Comparison of ENCODE assay signal across 8 cellular contexts in genomic region chr16:58026705-58027340, GRCh38. TPM values are rescaled to one million over a fixed set of nuclear protein-coding genes. Genes with fewer than 3 reads are reported as not detected.
A peak's percentile ranks its signal among the peaks of the same experiment; 100 is the strongest.
DNase-seq lines count a peak whose midpoint lies in the region; ATAC-seq and TF ChIP-seq lines count a peak whose summit lies in the region.

No MANE protein-coding gene starts in this region.

- H3K9me3 Mint-ChIP-seq in GM23338 = no peaks in the 10 kb centered on the region
- H3K9me3 Mint-ChIP-seq in activated CD4-positive, alpha-beta memory T cell treated with anti-CD3 and anti-CD28 coated beads for 36 hours = no peaks in the 10 kb centered on the region

- intact Hi-C loops in activated CD4-positive, alpha-beta memory T cell treated with anti-CD3 and anti-CD28 coated beads for 36 hours (cut with micrococcal nuclease) = loop anchor here (10.0 kb wide), 3 partner anchors 168 to 458 kb away; partner anchors contain the start of gene CSNK2A2
- intact Hi-C loops in left ventricle myocardium inferior (cut with micrococcal nuclease) (no loop called here), sigmoid colon (cut with DNase I) (loop anchor here (2.0 to 10.0 kb wide), 3 partner anchors 102 to 368 kb away; partner anchors contain the start of genes CFAP20, CSNK2A2 and GINS3)

- no peak for TF ChIP-seq CTCF in GM23338 (conservative IDR thresholded peaks at IDR 0.05; ENCODE audit: low read depth in 2 of 2)
- TF ChIP-seq CTCF in left ventricle myocardium inferior (IDR thresholded peaks at IDR 0.05; ENCODE audit: borderline replicate concordance) = no peak
- no peak for TF ChIP-seq CTCF in sigmoid colon (IDR thresholded peaks at IDR 0.05)

- H3K9me3 ChIP-seq in left ventricle myocardium inferior (replicated peaks) (no peaks in the 10 kb centered on the region), sigmoid colon (no peaks in the 10 kb centered on the region)

- CTCF ChIA-PET in activated CD4-positive, alpha-beta memory T cell treated with anti-CD3 and anti-CD28 coated beads for 36 hours (lab: Charles Lee) = interaction anchor here (0.6 to 1.7 kb wide), 2 partner anchors 99 to 165 kb away, joined by 5 read pairs; no protein-coding TSS in a partner anchor

- peaks cover 9% of the 10 kb centered on the region; the same call in 2 of the 3 replicates for H3K36me3 Mint-ChIP-seq in GM23338 (ENCODE audit: low read depth)
- H3K36me3 Mint-ChIP-seq in activated CD4-positive, alpha-beta memory T cell treated with anti-CD3 and anti-CD28 coated beads for 36 hours = no peaks in the 10 kb centered on the region

- no peaks in the 10 kb centered on the region; the same call in 1 of the 2 replicates for H3K36me3 ChIP-seq in GM23338 (ENCODE audit: insufficient read depth)
- H3K36me3 ChIP-seq in left ventricle myocardium inferior = no peaks in the 10 kb centered on the region
- no peaks in the 10 kb centered on the region for H3K36me3 ChIP-seq in sigmoid colon

- TF ChIP-seq EP300 in sigmoid colon (IDR thresholded peaks at IDR 0.05) = no peak

- POLR2A ChIA-PET in activated CD4-positive, alpha-beta memory T cell treated with anti-CD3 and anti-CD28 coated beads for 36 hours (lab: Charles Lee) = no interaction called here

- H3K27me3 ChIP-seq in GM23338 (ENCODE audit: insufficient read depth) (peaks cover 5% of the 10 kb centered on the region; the same call in 1 of the 2 replicates), left ventricle myocardium inferior (ENCODE audit: low read depth) (no peaks in the 10 kb centered on the region), sigmoid colon (no peaks in the 10 kb centered on the region)

- H3K27me3 Mint-ChIP-seq in GM23338 (ENCODE audit: insufficient read depth, low read depth, poor library complexity) = peaks cover 14% of the 10 kb centered on the region
- no peaks in the 10 kb centered on the region for H3K27me3 Mint-ChIP-seq in activated CD4-positive, alpha-beta memory T cell treated with anti-CD3 and anti-CD28 coated beads for 36 hours

- H2AFZ ChIP-seq in GM23338 = no peak overlapping the region

- peaks cover 7% of the 10 kb centered on the region; the same call in 1 of the 2 replicates for H3F3A ChIP-seq in GM23338 (replicated peaks; ENCODE audit: low read depth)

- peak overlapping the region; percentile 79; the same call in 1 of the 2 replicates for H3K27ac ChIP-seq in GM23338 (ENCODE audit: low read depth)
- H3K27ac ChIP-seq in left ventricle myocardium inferior (replicated peaks) = peak overlapping the region; percentile 96
- peak overlapping the region; percentile 86 to 91 (median 89) for H3K27ac ChIP-seq in sigmoid colon

- peak overlapping the region; percentile 96 for H3K4me3 ChIP-seq in GM23338
- peak overlapping the region; percentile 84 for H3K4me3 ChIP-seq in left ventricle myocardium inferior
- H3K4me3 ChIP-seq in sigmoid colon = peak overlapping the region; percentile 51 to 89 (median 70)

- peaks cover 56% of the 10 kb centered on the region for H3K4me1 Mint-ChIP-seq in GM23338
- H3K4me1 Mint-ChIP-seq in activated CD4-positive, alpha-beta memory T cell treated with anti-CD3 and anti-CD28 coated beads for 36 hours (ENCODE audit: low read depth) = peaks cover 7% of the 10 kb centered on the region

- peaks cover 2% of the 10 kb centered on the region; the same call in 1 of the 2 replicates for H4K20me1 ChIP-seq in GM23338 (replicated peaks; ENCODE audit: insufficient read depth)

- peak overlapping the region; percentile 94 for H3K4me2 ChIP-seq in GM23338

- ATAC-seq in GM23338 (peak; percentile 3), HG02840 (IDR thresholded peaks at IDR 0.05; ENCODE audit: low FRiP score, unreplicated experiment) (no peak)

- no peak overlapping the region for H3K27ac Mint-ChIP-seq in GM23338
- no peak overlapping the region for H3K27ac Mint-ChIP-seq in activated CD4-positive, alpha-beta memory T cell treated with anti-CD3 and anti-CD28 coated beads for 36 hours

- H3K9me2 ChIP-seq in GM23338 (ENCODE audit: insufficient read depth) = no peaks in the 10 kb centered on the region

- H3K4me3 Mint-ChIP-seq in GM23338 = peak overlapping the region; percentile 76
- H3K4me3 Mint-ChIP-seq in activated CD4-positive, alpha-beta memory T cell treated with anti-CD3 and anti-CD28 coated beads for 36 hours = peak overlapping the region; percentile 39

- peaks cover 45% of the 10 kb centered on the region for H3K4me1 ChIP-seq in GM23338 (ENCODE audit: insufficient read depth)
- peaks cover 100% of the 10 kb centered on the region for H3K4me1 ChIP-seq in left ventricle myocardium inferior
- H3K4me1 ChIP-seq in sigmoid colon = peaks cover 1 to 66% (median 58%) of the 10 kb centered on the region in 4 donors

- DNase-seq in GM23338 (ENCODE audit: low spot score) (peak; percentile 52), left ventricle myocardium inferior (peak; percentile 27), sigmoid colon (no peak), middle frontal gyrus (ENCODE audit: extremely low spot score, low spot score) (no peak), amniotic stem cell (lab: John Stamatoyannopoulos, UW) (no peak), T1000 (lab: John Stamatoyannopoulos, UW) (no peak)
- DNase-seq in activated CD4-positive, alpha-beta memory T cell treated with anti-CD3 and anti-CD28 coated beads for 36 hours = peak; percentile 15

- peaks cover 39% of the 10 kb centered on the region for H3K79me2 ChIP-seq in GM23338 (replicated peaks; ENCODE audit: insufficient read depth)

- 1 to 3% methylated on average over 57 of the region's 57 CpGs for WGBS in sigmoid colon, 2 donors

- TF ChIP-seq POLR2A in sigmoid colon (IDR thresholded peaks at IDR 0.05) = no peak

TF ChIP-seq in GM23338, 12 proteins besides CTCF, POLR2A, EP300 and RAD21 (continues in another document):
- TF ChIP-seq ETS1 (IDR thresholded peaks at IDR 0.05) = no peak
- no peak for TF ChIP-seq CREB1 (CRISPR knock-in tag; IDR thresholded peaks at IDR 0.05; ENCODE audit: low read depth)
- TF ChIP-seq JUNB (IDR thresholded peaks at IDR 0.05; ENCODE audit: unreplicated experiment) = peak; percentile 18
- no peak for TF ChIP-seq REST (IDR thresholded peaks at IDR 0.05; ENCODE audit: unreplicated experiment)

RNA-seq across cellular contexts. Expression of gene MMP15, which starts 1.3 kb away (rescaled TPM):
- total RNA-seq in GM23338 (2014; rRNA removed; shearing (Covaris generic)) = 72.4 and 79.1 TPM in 2 replicates
- polyA plus RNA-seq in GM23338 (2016; fragmentation: Nextera tagmentation; extraction: Ambion mirVana) (10.9 and 11.5 TPM in 2 replicates), sigmoid colon (10 to 100 TPM; 10.8 to 54.0 (median 13.4) TPM)
- total RNA-seq in activated CD4-positive, alpha-beta memory T cell treated with anti-CD3 and anti-CD28 coated beads for 36 hours = under 1 TPM; 0.46 to 0.71 TPM
- total RNA-seq in left ventricle myocardium inferior (64.1 TPM), sigmoid colon (10 to 100 TPM in 1 of 4 donors, 1 to 10 TPM in 3; 2.3 to 10.5 (median 5.1) TPM)

RNA-seq across cellular contexts. Expression of gene USB1, which starts 25.6 kb away (rescaled TPM):
- total RNA-seq in GM23338 (2014; rRNA removed; shearing (Covaris generic)) = 102 and 118 TPM in 2 replicates
- polyA plus RNA-seq in GM23338 (2016; fragmentation: Nextera tagmentation; extraction: Ambion mirVana) (67.1 and 79.6 TPM in 2 replicates), sigmoid colon (10 to 100 TPM; 31.1 to 39.1 (median 36.6) TPM)
- 10 to 100 TPM; 42.2 to 46.0 TPM for total RNA-seq in activated CD4-positive, alpha-beta memory T cell treated with anti-CD3 and anti-CD28 coated beads for 36 hours
- total RNA-seq in left ventricle myocardium inferior (35.2 TPM), sigmoid colon (10 to 100 TPM; 19.9 to 44.9 (median 34.9) TPM)

RNA-seq across cellular contexts. Expression of gene ZNF319, which starts 26.4 kb away (rescaled TPM):
- total RNA-seq in GM23338 (2014; rRNA removed; shearing (Covaris generic)) = 4.3 and 10.0 TPM in 2 replicates
- polyA plus RNA-seq in GM23338 (2016; fragmentation: Nextera tagmentation; extraction: Ambion mirVana) = 1.4 and 1.7 TPM in 2 replicates
- total RNA-seq in activated CD4-positive, alpha-beta memory T cell treated with anti-CD3 and anti-CD28 coated beads for 36 hours = 1 to 10 TPM; 6.5 to 8.1 TPM
- total RNA-seq in left ventricle myocardium inferior = 10.0 TPM
- 1 to 10 TPM; 4.1 to 5.7 (median 4.9) TPM for total RNA-seq in sigmoid colon
- 1 to 10 TPM; 1.2 to 5.7 (median 1.2) TPM for polyA plus RNA-seq in sigmoid colon

RNA-seq across cellular contexts. Expression of gene CNGB1, which starts 55.9 kb away (rescaled TPM):
- not detected in 2 replicates for total RNA-seq in GM23338 (2014; rRNA removed; shearing (Covaris generic))
- polyA plus RNA-seq in GM23338 (2016; fragmentation: Nextera tagmentation; extraction: Ambion mirVana) (not detected in 2 replicates), sigmoid colon (under 1 TPM in 1 of 3 donors, not detected in 2; 0.70 TPM)
- total RNA-seq in activated CD4-positive, alpha-beta memory T cell treated with anti-CD3 and anti-CD28 coated beads for 36 hours = not detected
- total RNA-seq in left ventricle myocardium inferior (not detected), sigmoid colon (10 to 100 TPM in 1 of 4 donors, 1 to 10 TPM in 1, under 1 TPM in 1, not detected in 1; 0.71 to 13.0 (median 2.0) TPM)

Comparison
In these comparisons a context has a peak if more than half of its experiments do, and no peak if none do; other contexts are left out.
1. DNase-seq: peak in GM23338 (single experiment), activated CD4-positive, alpha-beta memory T cell treated with anti-CD3 and anti-CD28 coated beads for 36 hours (single experiment) and left ventricle myocardium inferior (single experiment); none in sigmoid colon (single experiment), middle frontal gyrus (single experiment), amniotic stem cell (single experiment) and T1000 (single experiment).
2. Peak in every context shown above with its lines, with median percentiles within 50 percentile points of each other: H3K27ac ChIP-seq and H3K4me3 ChIP-seq.